In the genomic region with DNA sequence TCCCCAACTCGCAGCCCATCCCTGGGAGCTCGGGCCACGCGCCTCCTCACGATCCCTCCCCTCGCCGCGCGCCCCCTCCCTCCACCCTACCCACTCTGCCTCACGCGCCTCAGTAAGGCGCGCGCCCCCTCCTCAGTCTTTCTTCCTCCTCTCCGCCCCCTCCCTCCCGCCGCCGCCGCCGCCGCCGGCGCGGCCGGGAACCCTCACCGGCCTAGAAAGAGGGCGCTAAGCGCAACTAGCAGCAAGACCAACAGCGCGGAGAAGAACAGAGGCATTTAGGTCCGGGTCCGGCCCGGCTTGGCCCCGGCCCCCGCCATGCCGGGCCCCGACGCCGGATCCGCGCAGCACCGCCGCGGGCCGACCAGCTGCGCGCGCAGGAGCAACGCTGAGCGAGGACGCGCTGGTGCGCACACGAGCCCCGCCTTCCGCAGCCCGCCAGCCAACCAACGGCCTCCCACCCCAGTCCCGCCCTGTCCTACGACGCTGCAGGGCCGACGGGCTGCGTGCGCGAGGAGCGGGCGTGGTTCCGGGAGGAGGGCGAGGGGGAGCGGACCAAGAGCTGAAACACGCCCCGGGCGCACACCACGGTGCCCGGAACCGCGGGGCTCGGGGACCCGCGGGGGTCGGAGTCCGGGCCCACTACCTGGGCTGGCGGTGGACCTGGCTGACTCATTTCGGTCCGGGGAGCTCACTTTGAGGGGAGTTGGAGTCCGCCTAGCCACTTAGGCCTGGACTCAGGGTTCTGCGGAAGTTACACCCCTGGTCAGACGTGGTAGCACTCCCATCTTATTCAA, we compare ENCODE assay signal across 8 cellular contexts. TPM values are rescaled to one million over a fixed set of nuclear protein-coding genes. Genes with fewer than 3 reads are reported as not detected.
DNase-seq lines count a peak whose midpoint lies in the region; ATAC-seq and TF ChIP-seq lines count a peak whose summit lies in the region.

A gene (minus strand): TSS at position 377 of the 794 bp plus-strand sequence. CDS start 102 bp downstream, at position 275.

- peaks cover 72% of the 10 kb centered on the region for H3K36me3 Mint-ChIP-seq in activated T-cell treated with anti-CD3 and anti-CD28 coated beads, Interleukin-2, amount 50 U/mL, for 24 hours (ENCODE audit: low read depth)

- DNase-seq in DMS 273 treated with DMSO at 0.1 percent for 48 hours (lab: John Stamatoyannopoulos, UW) (peak; percentile 90), KBM-7 (peak; percentile 95)
- peak; percentile 97 for DNase-seq in activated T-cell treated with anti-CD3 and anti-CD28 coated beads, Interleukin-2, amount 50 U/mL, for 24 hours
- DNase-seq in stimulated activated CD8-positive, alpha-beta memory T cell treated with anti-CD3 and anti-CD28 coated beads, Interleukin-7, amount 100 ng/mL, for 1 hour (ENCODE audit: low read depth in 2 of 2) = peak; percentile 84 to 89

- H3K9ac ChIP-seq in muscle layer of colon (ENCODE audit: low read length) = peak within 1 kb of the TSS; percentile 87

- in situ Hi-C loops in KBM-7 (cut with MboI; ENCODE audit: low pct_unique_long_range_greater_than_20kb, low sequenced_read_pairs) = no loop called here

- H3K9me3 ChIP-seq in esophagus (ENCODE audit: control insufficient read depth in 2 of 2, insufficient read depth in 1 of 2, low read depth in 1 of 2, low read length in 1 of 2) (no peaks in the 10 kb centered on the region), muscle layer of colon (ENCODE audit: low read length) (no peaks in the 10 kb centered on the region)

- H3K4me3 Mint-ChIP-seq in activated T-cell treated with anti-CD3 and anti-CD28 coated beads, Interleukin-2, amount 50 U/mL, for 24 hours = peak within 1 kb of the TSS; percentile 94

- WGBS in esophagus, 2 donors = 0 to 1% methylated on average over 63 to 89 of the region's 89 CpGs

- H3K4me1 ChIP-seq in esophagus (ENCODE audit: control insufficient read depth in 2 of 2, insufficient read depth in 2 of 2, low read length in 1 of 2) (no peaks in the 10 kb centered on the region), muscle layer of colon (ENCODE audit: insufficient read depth, low read length) (peaks cover 35% of the 10 kb centered on the region)

- no peaks in the 10 kb centered on the region for H3K27me3 Mint-ChIP-seq in activated T-cell treated with anti-CD3 and anti-CD28 coated beads, Interleukin-2, amount 50 U/mL, for 24 hours

- H3K9me3 Mint-ChIP-seq in activated T-cell treated with anti-CD3 and anti-CD28 coated beads, Interleukin-2, amount 50 U/mL, for 24 hours = no peaks in the 10 kb centered on the region

- peak within 1 kb of the TSS; percentile 85 to 86 for H3K4me3 ChIP-seq in esophagus (ENCODE audit: low read depth in 1 of 2, low read length in 2 of 2)
- H3K4me3 ChIP-seq in muscle layer of colon (ENCODE audit: low read depth in 1 of 2, low read length in 2 of 2) = peak within 1 kb of the TSS; percentile 51 to 80

- ATAC-seq in GM21576 (IDR thresholded peaks at IDR 0.05; ENCODE audit: unreplicated experiment) = peak; percentile 79

- peaks cover 44% of the 10 kb centered on the region for H3K4me1 Mint-ChIP-seq in activated T-cell treated with anti-CD3 and anti-CD28 coated beads, Interleukin-2, amount 50 U/mL, for 24 hours (ENCODE audit: low read depth)

- H3K36me3 ChIP-seq in esophagus (ENCODE audit: control insufficient read depth in 2 of 2, insufficient read depth in 2 of 2, low read length in 1 of 2) = peaks cover 4 to 17% of the 10 kb centered on the region in 2 donors
- peaks cover 32% of the 10 kb centered on the region for H3K36me3 ChIP-seq in muscle layer of colon (ENCODE audit: insufficient read depth, low read length)

- H3K27me3 ChIP-seq in esophagus (ENCODE audit: control insufficient read depth in 1 of 2, insufficient read depth in 2 of 2, low read length in 2 of 2) (no peaks in the 10 kb centered on the region), muscle layer of colon (ENCODE audit: control insufficient read depth in 1 of 2, insufficient read depth in 2 of 2, low read length in 2 of 2) (no peaks in the 10 kb centered on the region)

- H3K27ac ChIP-seq in esophagus (ENCODE audit: low read depth in 2 of 2, low read length in 1 of 2) (peak within 1 kb of the TSS; percentile 95 to 96), muscle layer of colon (ENCODE audit: low read depth, low read length) (peak within 1 kb of the TSS; percentile 96)

- H3K27ac Mint-ChIP-seq in activated T-cell treated with anti-CD3 and anti-CD28 coated beads, Interleukin-2, amount 50 U/mL, for 24 hours = peak within 1 kb of the TSS; percentile 92

TF ChIP-seq in PFSK-1, 5 proteins besides CTCF, POLR2A, EP300 and RAD21:
- TF ChIP-seq, protein P1, sequence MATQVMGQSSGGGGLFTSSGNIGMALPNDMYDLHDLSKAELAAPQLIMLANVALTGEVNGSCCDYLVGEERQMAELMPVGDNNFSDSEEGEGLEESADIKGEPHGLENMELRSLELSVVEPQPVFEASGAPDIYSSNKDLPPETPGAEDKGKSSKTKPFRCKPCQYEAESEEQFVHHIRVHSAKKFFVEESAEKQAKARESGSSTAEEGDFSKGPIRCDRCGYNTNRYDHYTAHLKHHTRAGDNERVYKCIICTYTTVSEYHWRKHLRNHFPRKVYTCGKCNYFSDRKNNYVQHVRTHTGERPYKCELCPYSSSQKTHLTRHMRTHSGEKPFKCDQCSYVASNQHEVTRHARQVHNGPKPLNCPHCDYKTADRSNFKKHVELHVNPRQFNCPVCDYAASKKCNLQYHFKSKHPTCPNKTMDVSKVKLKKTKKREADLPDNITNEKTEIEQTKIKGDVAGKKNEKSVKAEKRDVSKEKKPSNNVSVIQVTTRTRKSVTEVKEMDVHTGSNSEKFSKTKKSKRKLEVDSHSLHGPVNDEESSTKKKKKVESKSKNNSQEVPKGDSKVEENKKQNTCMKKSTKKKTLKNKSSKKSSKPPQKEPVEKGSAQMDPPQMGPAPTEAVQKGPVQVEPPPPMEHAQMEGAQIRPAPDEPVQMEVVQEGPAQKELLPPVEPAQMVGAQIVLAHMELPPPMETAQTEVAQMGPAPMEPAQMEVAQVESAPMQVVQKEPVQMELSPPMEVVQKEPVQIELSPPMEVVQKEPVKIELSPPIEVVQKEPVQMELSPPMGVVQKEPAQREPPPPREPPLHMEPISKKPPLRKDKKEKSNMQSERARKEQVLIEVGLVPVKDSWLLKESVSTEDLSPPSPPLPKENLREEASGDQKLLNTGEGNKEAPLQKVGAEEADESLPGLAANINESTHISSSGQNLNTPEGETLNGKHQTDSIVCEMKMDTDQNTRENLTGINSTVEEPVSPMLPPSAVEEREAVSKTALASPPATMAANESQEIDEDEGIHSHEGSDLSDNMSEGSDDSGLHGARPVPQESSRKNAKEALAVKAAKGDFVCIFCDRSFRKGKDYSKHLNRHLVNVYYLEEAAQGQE (IDR thresholded peaks at IDR 0.05; ENCODE audit: insufficient read depth in 1 of 2, low read depth in 2 of 2, low read length in 2 of 2) = 0 out of 4 replicates have a peak, but pooled peaks of 1 of the 2 experiments have one; percentile 24
- TF ChIP-seq TAF1 (IDR thresholded peaks at IDR 0.05; ENCODE audit: borderline replicate concordance, insufficient read depth, low read length) (peak; percentile 86; the same call in 1 of the 2 replicates), SIN3A (IDR thresholded peaks at IDR 0.05; ENCODE audit: borderline replicate concordance, insufficient read depth, low read length) (peak; percentile 46; the same call in 1 of the 2 replicates), POLR2AphosphoS5 (IDR thresholded peaks at IDR 0.05; ENCODE audit: low read depth, low read length) (peak; percentile 73), FOXP2 (optimal IDR thresholded peaks at IDR 0.05; ENCODE audit: borderline replicate concordance, extremely low read depth, extremely low read length, insufficient read depth) (peak; percentile 92)

RNA-seq across cellular contexts. Expression of the gene that starts here (rescaled TPM):
- polyA plus RNA-seq in PFSK-1 (2012; ENCODE audit: insufficient read length, low read depth) = 72.6 TPM
- polyA plus RNA-seq in esophagus = 10 to 100 TPM; 19.2 to 23.5 TPM

Comparison
In these comparisons a context has a peak if more than half of its experiments do, and no peak if none do; other contexts are left out.
1. Peak in every context shown above with its lines: DNase-seq, ATAC-seq, H3K4me3 ChIP-seq and H3K27ac ChIP-seq.